ENCODE assay signal across 9 cellular contexts in genomic region chr10:109912335-109913282, GRCh38. TPM values are rescaled to one million over a fixed set of nuclear protein-coding genes. Genes with fewer than 3 reads are reported as not detected.
A peak's percentile ranks its signal among the peaks of the same experiment; 100 is the strongest.
DNase-seq lines count a peak whose midpoint lies in the region; ATAC-seq and TF ChIP-seq lines count a peak whose summit lies in the region.
"Had no signal": no experiment of that assay in that cellular context is flagged by ENCODE, and none has a peak within 500 bp of the region (broad histone marks: within the 10 kb centered on the region; RNA-seq: fewer than 3 reads in every experiment).

No MANE protein-coding gene starts in this region.

- H3K4me3 Mint-ChIP-seq in activated T-cell treated with anti-CD3 and anti-CD28 coated beads, Interleukin-2, amount 50 U/mL, for 24 hours: no peak overlapping the region
- H3K4me3 Mint-ChIP-seq in activated T-cell treated with anti-CD3 and anti-CD28 coated beads, Interleukin-2, amount 50 U/mL, for 4 hours: no peak overlapping the region

- DNase-seq in NCI-H1436 (lab: John Stamatoyannopoulos, UW) (peak; percentile 20), epithelial cell of proximal tubule (ENCODE audit: low read depth) (peak; percentile 91), amniotic stem cell (lab: John Stamatoyannopoulos, UW) (no peak), SIG-M5 (lab: John Stamatoyannopoulos, UW) (no peak)
- no peak for DNase-seq in activated T-cell treated with anti-CD3 and anti-CD28 coated beads, Interleukin-2, amount 50 U/mL, for 24 hours
- no peak for DNase-seq in activated T-cell treated with anti-CD3 and anti-CD28 coated beads, Interleukin-2, amount 50 U/mL, for 4 hours

- no peaks in the 10 kb centered on the region for H3K27me3 Mint-ChIP-seq in activated T-cell treated with anti-CD3 and anti-CD28 coated beads, Interleukin-2, amount 50 U/mL, for 24 hours
- no peaks in the 10 kb centered on the region for H3K27me3 Mint-ChIP-seq in activated T-cell treated with anti-CD3 and anti-CD28 coated beads, Interleukin-2, amount 50 U/mL, for 4 hours (ENCODE audit: low read depth)

- no peak overlapping the region for H3K4me3 ChIP-seq in epithelial cell of proximal tubule (ENCODE audit: low read depth, low read length)
- H3K4me3 ChIP-seq: SJSA1 had no signal

- no peak for TF ChIP-seq CTCF in epithelial cell of proximal tubule (conservative IDR thresholded peaks at IDR 0.05; ENCODE audit: low read depth, low read length)

- ATAC-seq in GM18867 (IDR thresholded peaks at IDR 0.05; ENCODE audit: unreplicated experiment): peak; percentile 84
- ATAC-seq in HG02623 (IDR thresholded peaks at IDR 0.05; ENCODE audit: unreplicated experiment): peak; percentile 73
- ATAC-seq in activated T-cell treated with anti-CD3 and anti-CD28 coated beads, Interleukin-2, amount 50 U/mL, for 4 hours: no peak

- peaks cover 3% of the 10 kb centered on the region for H3K9me3 Mint-ChIP-seq in activated T-cell treated with anti-CD3 and anti-CD28 coated beads, Interleukin-2, amount 50 U/mL, for 24 hours
- no peaks in the 10 kb centered on the region for H3K9me3 Mint-ChIP-seq in activated T-cell treated with anti-CD3 and anti-CD28 coated beads, Interleukin-2, amount 50 U/mL, for 4 hours

- H3K4me1 Mint-ChIP-seq in activated T-cell treated with anti-CD3 and anti-CD28 coated beads, Interleukin-2, amount 50 U/mL, for 24 hours (ENCODE audit: low read depth): peaks cover 76% of the 10 kb centered on the region
- H3K4me1 Mint-ChIP-seq in activated T-cell treated with anti-CD3 and anti-CD28 coated beads, Interleukin-2, amount 50 U/mL, for 4 hours (ENCODE audit: low read depth): peaks cover 71% of the 10 kb centered on the region

- H3K27ac Mint-ChIP-seq in activated T-cell treated with anti-CD3 and anti-CD28 coated beads, Interleukin-2, amount 50 U/mL, for 24 hours: no peak overlapping the region

- peaks cover 80% of the 10 kb centered on the region for H3K36me3 Mint-ChIP-seq in activated T-cell treated with anti-CD3 and anti-CD28 coated beads, Interleukin-2, amount 50 U/mL, for 24 hours (ENCODE audit: low read depth)
- peaks cover 33% of the 10 kb centered on the region for H3K36me3 Mint-ChIP-seq in activated T-cell treated with anti-CD3 and anti-CD28 coated beads, Interleukin-2, amount 50 U/mL, for 4 hours (ENCODE audit: insufficient read depth)

RNA-seq across cellular contexts. Expression of gene XPNPEP1, which starts 10.7 kb away (rescaled TPM):
- total RNA-seq in epithelial cell of proximal tubule: 98.1 and 191 TPM in 2 replicates
- total RNA-seq in activated T-cell treated with anti-CD3 and anti-CD28 coated beads, Interleukin-2, amount 50 U/mL, for 4 hours: 10 to 100 TPM; 57.0 to 62.6 (median 62.4) TPM

Comparison
In these comparisons a context has a peak if more than half of its experiments do, and no peak if none do; other contexts are left out.
1. ATAC-seq: peak in GM18867 (single experiment) and HG02623 (single experiment); none in activated T-cell treated with anti-CD3 and anti-CD28 coated beads, Interleukin-2, amount 50 U/mL, for 4 hours (0 of 2).
2. DNase-seq: peak in NCI-H1436 (single experiment) and epithelial cell of proximal tubule (single experiment); none in activated T-cell treated with anti-CD3 and anti-CD28 coated beads, Interleukin-2, amount 50 U/mL, for 24 hours (single experiment), amniotic stem cell (single experiment), SIG-M5 (single experiment) and activated T-cell treated with anti-CD3 and anti-CD28 coated beads, Interleukin-2, amount 50 U/mL, for 4 hours (single experiment).